Comparison of ENCODE assay signal across 11 cellular contexts in the genomic region with DNA sequence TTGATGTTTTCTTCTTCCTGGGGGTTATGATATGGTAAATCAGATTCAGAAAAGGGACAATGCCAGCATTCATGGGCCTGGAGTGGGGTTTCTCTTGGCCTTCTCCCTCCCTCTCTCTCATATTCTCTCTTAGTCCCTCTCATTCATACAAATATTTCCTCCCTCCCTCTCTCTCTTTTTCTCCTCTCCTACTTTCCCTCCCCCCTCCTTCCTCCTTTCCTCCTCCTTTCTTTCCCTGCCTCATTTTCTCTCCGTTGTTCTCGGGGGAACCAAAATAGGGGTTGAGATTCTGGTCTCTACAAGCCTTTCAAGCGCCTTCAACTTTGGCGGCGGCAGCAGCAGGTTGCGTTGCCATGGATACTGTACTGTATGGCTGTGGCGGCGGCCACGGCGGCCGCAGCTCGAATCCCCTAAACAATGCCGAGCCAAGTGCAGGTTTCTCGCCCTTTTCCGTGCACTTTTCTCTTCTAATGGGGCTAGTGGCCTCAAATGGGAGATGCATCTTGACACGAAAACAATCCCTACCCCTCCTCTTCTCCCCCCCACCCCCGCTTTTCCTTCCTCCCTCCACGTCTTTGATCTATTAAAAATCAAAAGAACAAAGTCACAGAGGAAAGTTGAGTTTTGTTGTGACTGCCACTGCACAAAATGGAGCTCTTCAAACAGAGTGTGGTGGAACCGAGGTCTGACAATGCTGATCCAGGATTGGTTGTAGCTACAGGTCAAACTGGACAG. TPM values are rescaled to one million over a fixed set of nuclear protein-coding genes. Genes with fewer than 3 reads are reported as not detected.
DNase-seq lines count a peak whose midpoint lies in the region; ATAC-seq lines count a peak whose summit lies in the region.
"Had no signal": no experiment of that assay in that cellular context is flagged by ENCODE, and none has a peak within 500 bp of the region (broad histone marks: within the 10 kb centered on the region; RNA-seq: fewer than 3 reads in every experiment).

No MANE protein-coding gene starts in this region.

- H3K4me3 ChIP-seq in Jurkat, Clone E6-1 (ENCODE audit: low read length): no peak overlapping the region
- H3K4me3 ChIP-seq: gastrocnemius medialis, right atrium auricular region had no signal

- H3K27ac Mint-ChIP-seq in activated T-helper 1 cell treated with anti-CD3 and anti-CD28 coated beads, Interleukin-12 subunit alpha, Interleukin-12 subunit beta, Interleukin-2, Interleukin-4 antibody, amounts not matched to agents 30 ng/mL and 10 ng/mL and 1 ng/mL, durations not matched to agents 14 hours and 24 hours and 36 hours: peak overlapping the region; percentile 18
- H3K27ac Mint-ChIP-seq in activated T-helper 17 cell treated with anti-CD3 and anti-CD28 coated beads, Interleukin-2, amount 50 U/mL, for 72 hours: no peak overlapping the region

- H3K9me3 Mint-ChIP-seq in activated T-helper 1 cell treated with anti-CD3 and anti-CD28 coated beads, Interleukin-12 subunit alpha, Interleukin-12 subunit beta, Interleukin-2, Interleukin-4 antibody, amounts not matched to agents 30 ng/mL and 10 ng/mL and 1 ng/mL, durations not matched to agents 14 hours and 24 hours and 36 hours: no peaks in the 10 kb centered on the region
- H3K9me3 Mint-ChIP-seq in activated T-helper 17 cell treated with anti-CD3 and anti-CD28 coated beads, Interleukin-2, amount 50 U/mL, for 72 hours: no peaks in the 10 kb centered on the region

- peak; percentile 43 for ATAC-seq in GM18511 (IDR thresholded peaks at IDR 0.05; ENCODE audit: unreplicated experiment)
- no peak for ATAC-seq in activated T-helper 17 cell treated with anti-CD3 and anti-CD28 coated beads, Interleukin-2, amount 50 U/mL, for 72 hours (replicated peaks)

- H3K4me3 Mint-ChIP-seq in activated T-helper 1 cell treated with anti-CD3 and anti-CD28 coated beads, Interleukin-12 subunit alpha, Interleukin-12 subunit beta, Interleukin-2, Interleukin-4 antibody, amounts not matched to agents 30 ng/mL and 10 ng/mL and 1 ng/mL, durations not matched to agents 14 hours and 24 hours and 36 hours: no peak overlapping the region
- H3K4me3 Mint-ChIP-seq in activated T-helper 17 cell treated with anti-CD3 and anti-CD28 coated beads, Interleukin-2, amount 50 U/mL, for 72 hours: no peak overlapping the region

- no peaks in the 10 kb centered on the region for H3K4me1 Mint-ChIP-seq in activated T-helper 1 cell treated with anti-CD3 and anti-CD28 coated beads, Interleukin-12 subunit alpha, Interleukin-12 subunit beta, Interleukin-2, Interleukin-4 antibody, amounts not matched to agents 30 ng/mL and 10 ng/mL and 1 ng/mL, durations not matched to agents 14 hours and 24 hours and 36 hours (ENCODE audit: low read depth)
- no peaks in the 10 kb centered on the region for H3K4me1 Mint-ChIP-seq in activated T-helper 17 cell treated with anti-CD3 and anti-CD28 coated beads, Interleukin-2, amount 50 U/mL, for 72 hours

- peak; percentile 19 for DNase-seq in Jurkat, Clone E6-1 (ENCODE audit: low read depth, low spot score)
- DNase-seq in activated T-helper 1 cell treated with anti-CD3 and anti-CD28 coated beads, Interleukin-12 subunit alpha, Interleukin-12 subunit beta, Interleukin-2, Interleukin-4 antibody, amounts not matched to agents 30 ng/mL and 10 ng/mL and 1 ng/mL, durations not matched to agents 14 hours and 24 hours and 36 hours (ENCODE audit: low spot score): no peak
- DNase-seq in left kidney (ENCODE audit: low read depth, low spot score) (peak; percentile 64), NCI-H446 treated with DMSO at 0.1 percent for 48 hours (lab: John Stamatoyannopoulos, UW) (no peak)
- no peak for DNase-seq in stimulated activated CD4-positive, alpha-beta T cell treated with anti-CD3 and anti-CD28 coated beads, Interleukin-1b, Interleukin-23, amount 100 ng/mL, for 48 hours

- H3K27me3 Mint-ChIP-seq in activated T-helper 1 cell treated with anti-CD3 and anti-CD28 coated beads, Interleukin-12 subunit alpha, Interleukin-12 subunit beta, Interleukin-2, Interleukin-4 antibody, amounts not matched to agents 30 ng/mL and 10 ng/mL and 1 ng/mL, durations not matched to agents 14 hours and 24 hours and 36 hours (ENCODE audit: insufficient read depth): peaks cover 54% of the 10 kb centered on the region
- H3K27me3 Mint-ChIP-seq in activated T-helper 17 cell treated with anti-CD3 and anti-CD28 coated beads, Interleukin-2, amount 50 U/mL, for 72 hours: peaks cover 56% of the 10 kb centered on the region

- intact Hi-C loops in activated T-helper 1 cell treated with anti-CD3 and anti-CD28 coated beads, Interleukin-12 subunit alpha, Interleukin-12 subunit beta, Interleukin-2, Interleukin-4 antibody, amounts not matched to agents 30 ng/mL and 10 ng/mL and 1 ng/mL, durations not matched to agents 14 hours and 24 hours and 36 hours (cut with micrococcal nuclease): no loop called here

- no peaks in the 10 kb centered on the region for H3K36me3 Mint-ChIP-seq in activated T-helper 1 cell treated with anti-CD3 and anti-CD28 coated beads, Interleukin-12 subunit alpha, Interleukin-12 subunit beta, Interleukin-2, Interleukin-4 antibody, amounts not matched to agents 30 ng/mL and 10 ng/mL and 1 ng/mL, durations not matched to agents 14 hours and 24 hours and 36 hours (ENCODE audit: low read depth)
- no peaks in the 10 kb centered on the region for H3K36me3 Mint-ChIP-seq in activated T-helper 17 cell treated with anti-CD3 and anti-CD28 coated beads, Interleukin-2, amount 50 U/mL, for 72 hours (ENCODE audit: low read depth)

RNA-seq across cellular contexts. Expression of a gene that starts 45.2 kb away (rescaled TPM):
- polyA plus RNA-seq in Jurkat, Clone E6-1 (2012; ENCODE audit: insufficient read depth, insufficient read length): not detected
- total RNA-seq in activated T-helper 1 cell treated with anti-CD3 and anti-CD28 coated beads, Interleukin-12 subunit alpha, Interleukin-12 subunit beta, Interleukin-2, Interleukin-4 antibody, amounts not matched to agents 30 ng/mL and 10 ng/mL and 1 ng/mL, durations not matched to agents 14 hours and 24 hours and 36 hours: not detected in 2 replicates
- not detected for total RNA-seq in activated T-helper 17 cell treated with anti-CD3 and anti-CD28 coated beads, Interleukin-2, amount 50 U/mL, for 72 hours
- total RNA-seq: right atrium auricular region; T-helper 2 cell treated with Interferon-gamma antibody and Interleukin-4, amounts not matched to agents 100 ng/mL and 5 ng/mL, for 36 hours; urinary bladder had no signal
- polyA plus RNA-seq: urinary bladder had no signal

RNA-seq across cellular contexts. Expression of a gene that starts 48.1 kb away (rescaled TPM):
- polyA plus RNA-seq in Jurkat, Clone E6-1 (2012; ENCODE audit: insufficient read depth, insufficient read length): not detected
- total RNA-seq in activated T-helper 1 cell treated with anti-CD3 and anti-CD28 coated beads, Interleukin-12 subunit alpha, Interleukin-12 subunit beta, Interleukin-2, Interleukin-4 antibody, amounts not matched to agents 30 ng/mL and 10 ng/mL and 1 ng/mL, durations not matched to agents 14 hours and 24 hours and 36 hours: not detected in 2 replicates
- not detected for total RNA-seq in activated T-helper 17 cell treated with anti-CD3 and anti-CD28 coated beads, Interleukin-2, amount 50 U/mL, for 72 hours
- total RNA-seq: T-helper 2 cell treated with Interferon-gamma antibody and Interleukin-4, amounts not matched to agents 100 ng/mL and 5 ng/mL, for 36 hours; urinary bladder had no signal
- polyA plus RNA-seq: urinary bladder had no signal

Comparison
In these comparisons a context has a peak if more than half of its experiments do, and no peak if none do; other contexts are left out.
1. DNase-seq: peak in Jurkat, Clone E6-1 (single experiment) and left kidney (single experiment); none in activated T-helper 1 cell treated with anti-CD3 and anti-CD28 coated beads, Interleukin-12 subunit alpha, Interleukin-12 subunit beta, Interleukin-2, Interleukin-4 antibody, amounts not matched to agents 30 ng/mL and 10 ng/mL and 1 ng/mL, durations not matched to agents 14 hours and 24 hours and 36 hours (single experiment), NCI-H446 treated with DMSO at 0.1 percent for 48 hours (single experiment) and stimulated activated CD4-positive, alpha-beta T cell treated with anti-CD3 and anti-CD28 coated beads, Interleukin-1b, Interleukin-23, amount 100 ng/mL, for 48 hours (single experiment).